Comparison of ENCODE assay signal across 1 cellular context in genomic region chr12:123532808-123533649, GRCh38.
TF ChIP-seq lines count a peak whose summit lies in the region.

No MANE protein-coding gene starts in this region.

TF ChIP-seq in HepG2, 621 proteins besides CTCF, POLR2A, EP300 and RAD21 (continued from another document and continues in another):
- peak; percentile 71; the same call in 1 of the 2 replicates for TF ChIP-seq GABPB1 (CRISPR knock-in tag; IDR thresholded peaks at IDR 0.05)
- TF ChIP-seq MXD1 (CRISPR knock-in tag; IDR thresholded peaks at IDR 0.05), result peak; percentile 91
- no peak for TF ChIP-seq ZNF816 (CRISPR knock-in tag; IDR thresholded peaks at IDR 0.05; ENCODE audit: borderline replicate concordance)
- no peak for TF ChIP-seq NFIB (CRISPR knock-in tag; IDR thresholded peaks at IDR 0.05; ENCODE audit: borderline replicate concordance)
- peak; percentile 82; the same call in 1 of the 2 replicates for TF ChIP-seq ZNF343 (CRISPR knock-in tag; IDR thresholded peaks at IDR 0.05)
- 0 out of 2 replicates have a peak, but pooled peaks have one; percentile 35 for TF ChIP-seq ZNF567 (CRISPR knock-in tag; IDR thresholded peaks at IDR 0.05; ENCODE audit: borderline replicate concordance)
- no peak for TF ChIP-seq ZNF264 (CRISPR knock-in tag; IDR thresholded peaks at IDR 0.05)
- no peak for TF ChIP-seq ZNF660 (CRISPR knock-in tag; IDR thresholded peaks at IDR 0.05; ENCODE audit: borderline replicate concordance, low read depth)
- TF ChIP-seq SIN3A (IDR thresholded peaks at IDR 0.05; ENCODE audit: borderline replicate concordance, low read depth, low read length), result no peak
- 0 out of 2 replicates have a peak, but pooled peaks have one; percentile 48 for TF ChIP-seq MZF1 (CRISPR knock-in tag; IDR thresholded peaks at IDR 0.05; ENCODE audit: borderline replicate concordance)
- TF ChIP-seq HDAC1 (CRISPR knock-in tag; IDR thresholded peaks at IDR 0.05), result peak; percentile 67
- TF ChIP-seq CENPT (CRISPR knock-in tag; IDR thresholded peaks at IDR 0.05; ENCODE audit: low read depth), result 0 out of 2 replicates have a peak, but pooled peaks have one; percentile 75
- TF ChIP-seq GLI4 (CRISPR knock-in tag; IDR thresholded peaks at IDR 0.05; ENCODE audit: borderline replicate concordance), result 0 out of 2 replicates have a peak, but pooled peaks have one; percentile 23
- TF ChIP-seq HOXA5 (CRISPR knock-in tag; IDR thresholded peaks at IDR 0.05), result 0 out of 2 replicates have a peak, but pooled peaks have one; percentile 52
- TF ChIP-seq NFE2 (CRISPR knock-in tag; IDR thresholded peaks at IDR 0.05), result no peak
- TF ChIP-seq MBNL3 (CRISPR knock-in tag; conservative IDR thresholded peaks at IDR 0.05), result no peak
- TF ChIP-seq, protein P1, sequence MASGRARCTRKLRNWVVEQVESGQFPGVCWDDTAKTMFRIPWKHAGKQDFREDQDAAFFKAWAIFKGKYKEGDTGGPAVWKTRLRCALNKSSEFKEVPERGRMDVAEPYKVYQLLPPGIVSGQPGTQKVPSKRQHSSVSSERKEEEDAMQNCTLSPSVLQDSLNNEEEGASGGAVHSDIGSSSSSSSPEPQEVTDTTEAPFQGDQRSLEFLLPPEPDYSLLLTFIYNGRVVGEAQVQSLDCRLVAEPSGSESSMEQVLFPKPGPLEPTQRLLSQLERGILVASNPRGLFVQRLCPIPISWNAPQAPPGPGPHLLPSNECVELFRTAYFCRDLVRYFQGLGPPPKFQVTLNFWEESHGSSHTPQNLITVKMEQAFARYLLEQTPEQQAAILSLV (CRISPR knock-in tag; IDR thresholded peaks at IDR 0.05; ENCODE audit: borderline replicate concordance), result peak; percentile 47; the same call in 1 of the 2 replicates
- TF ChIP-seq PLSCR1 (CRISPR knock-in tag; IDR thresholded peaks at IDR 0.05; ENCODE audit: borderline replicate concordance), result peak; percentile 77; the same call in 1 of the 2 replicates
- no peak for TF ChIP-seq E2F1 (CRISPR knock-in tag; IDR thresholded peaks at IDR 0.05)
- peak; percentile 87 for TF ChIP-seq ZNF138 (CRISPR knock-in tag; IDR thresholded peaks at IDR 0.05; ENCODE audit: low read depth)
- no peak for TF ChIP-seq ZNF335 (CRISPR knock-in tag; IDR thresholded peaks at IDR 0.05)
- peak; percentile 55 for TF ChIP-seq TARDBP (CRISPR knock-in tag; IDR thresholded peaks at IDR 0.05)
- TF ChIP-seq ZNF329 (CRISPR knock-in tag; IDR thresholded peaks at IDR 0.05; ENCODE audit: low read depth), result no peak
- TF ChIP-seq HHEX (CRISPR knock-in tag; IDR thresholded peaks at IDR 0.05), result no peak
- TF ChIP-seq PTBP1 (IDR thresholded peaks at IDR 0.05; ENCODE audit: low read depth, low read length, poor library complexity, severe bottlenecking), result peak; percentile 38
- no peak for TF ChIP-seq NFYC (CRISPR knock-in tag; IDR thresholded peaks at IDR 0.05)
- no peak for TF ChIP-seq CEBPG (CRISPR knock-in tag; IDR thresholded peaks at IDR 0.05)
- TF ChIP-seq MIXL1 (CRISPR knock-in tag; IDR thresholded peaks at IDR 0.05), result no peak
- TF ChIP-seq, protein P2, sequence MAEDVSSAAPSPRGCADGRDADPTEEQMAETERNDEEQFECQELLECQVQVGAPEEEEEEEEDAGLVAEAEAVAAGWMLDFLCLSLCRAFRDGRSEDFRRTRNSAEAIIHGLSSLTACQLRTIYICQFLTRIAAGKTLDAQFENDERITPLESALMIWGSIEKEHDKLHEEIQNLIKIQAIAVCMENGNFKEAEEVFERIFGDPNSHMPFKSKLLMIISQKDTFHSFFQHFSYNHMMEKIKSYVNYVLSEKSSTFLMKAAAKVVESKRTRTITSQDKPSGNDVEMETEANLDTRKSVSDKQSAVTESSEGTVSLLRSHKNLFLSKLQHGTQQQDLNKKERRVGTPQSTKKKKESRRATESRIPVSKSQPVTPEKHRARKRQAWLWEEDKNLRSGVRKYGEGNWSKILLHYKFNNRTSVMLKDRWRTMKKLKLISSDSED (CRISPR knock-in tag; IDR thresholded peaks at IDR 0.05), result peak; percentile 15; the same call in 1 of the 2 replicates
- TF ChIP-seq ZNF749 (CRISPR knock-in tag; IDR thresholded peaks at IDR 0.05; ENCODE audit: borderline replicate concordance), result peak; percentile 89
- TF ChIP-seq ZNF160 (CRISPR knock-in tag; IDR thresholded peaks at IDR 0.05), result peak; percentile 61; the same call in 1 of the 2 replicates
- 0 out of 2 replicates have a peak, but pooled peaks have one; percentile 40 for TF ChIP-seq CREB3 (CRISPR knock-in tag; IDR thresholded peaks at IDR 0.05)
- peak; percentile 71 for TF ChIP-seq ZNF609 (CRISPR knock-in tag; IDR thresholded peaks at IDR 0.05; ENCODE audit: borderline replicate concordance)
- TF ChIP-seq, protein P3, sequence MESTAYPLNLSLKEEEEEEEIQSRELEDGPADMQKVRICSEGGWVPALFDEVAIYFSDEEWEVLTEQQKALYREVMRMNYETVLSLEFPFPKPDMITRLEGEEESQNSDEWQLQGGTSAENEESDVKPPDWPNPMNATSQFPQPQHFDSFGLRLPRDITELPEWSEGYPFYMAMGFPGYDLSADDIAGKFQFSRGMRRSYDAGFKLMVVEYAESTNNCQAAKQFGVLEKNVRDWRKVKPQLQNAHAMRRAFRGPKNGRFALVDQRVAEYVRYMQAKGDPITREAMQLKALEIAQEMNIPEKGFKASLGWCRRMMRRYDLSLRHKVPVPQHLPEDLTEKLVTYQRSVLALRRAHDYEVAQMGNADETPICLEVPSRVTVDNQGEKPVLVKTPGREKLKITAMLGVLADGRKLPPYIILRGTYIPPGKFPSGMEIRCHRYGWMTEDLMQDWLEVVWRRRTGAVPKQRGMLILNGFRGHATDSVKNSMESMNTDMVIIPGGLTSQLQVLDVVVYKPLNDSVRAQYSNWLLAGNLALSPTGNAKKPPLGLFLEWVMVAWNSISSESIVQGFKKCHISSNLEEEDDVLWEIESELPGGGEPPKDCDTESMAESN (CRISPR knock-in tag; conservative IDR thresholded peaks at IDR 0.05), result no peak
- peak; percentile 86 for TF ChIP-seq HOXA3 (CRISPR knock-in tag; IDR thresholded peaks at IDR 0.05)
- TF ChIP-seq HMGXB3 (CRISPR knock-in tag; IDR thresholded peaks at IDR 0.05; ENCODE audit: borderline replicate concordance), result no peak
- TF ChIP-seq TRAFD1 (CRISPR knock-in tag; IDR thresholded peaks at IDR 0.05; ENCODE audit: borderline replicate concordance), result no peak
- TF ChIP-seq ZNF639 (CRISPR knock-in tag; conservative IDR thresholded peaks at IDR 0.05), result no peak
- no peak for TF ChIP-seq ZNF549 (CRISPR knock-in tag; IDR thresholded peaks at IDR 0.05)
- TF ChIP-seq HNF4A (CRISPR knock-in tag; IDR thresholded peaks at IDR 0.05), result peak; percentile 23; the same call in 1 of the 2 replicates
- no peak for TF ChIP-seq NR2F6 (IDR thresholded peaks at IDR 0.05)
- no peak for TF ChIP-seq NR2F6 (CRISPR knock-in tag; IDR thresholded peaks at IDR 0.05)
